ENCODE assay signal across 21 cellular contexts in the genomic region with DNA sequence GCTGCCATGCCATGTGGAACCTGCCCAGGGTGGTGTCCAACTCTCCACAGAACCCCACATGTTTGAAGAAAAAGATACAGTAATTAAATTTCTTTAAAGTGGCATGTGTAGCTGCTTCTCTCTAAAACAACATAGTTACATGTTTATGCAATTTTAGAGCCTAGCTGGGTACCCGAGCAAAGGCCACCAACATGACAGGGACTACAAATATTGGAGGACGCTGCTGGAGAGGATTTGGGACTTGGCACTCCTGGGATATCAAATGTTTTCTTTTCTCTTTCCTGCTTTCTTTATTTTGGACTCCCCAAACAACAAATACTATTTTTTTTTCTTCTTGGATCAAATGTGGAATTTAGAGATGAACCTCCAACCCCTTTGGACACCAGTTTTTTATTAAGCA.
DNase-seq lines count a peak whose midpoint lies in the region; ATAC-seq, FAIRE-seq and TF ChIP-seq lines count a peak whose summit lies in the region.
"Had no signal": no experiment of that assay in that cellular context is flagged by ENCODE, and none has a peak within 500 bp of the region (broad histone marks: within the 10 kb centered on the region; RNA-seq: fewer than 3 reads in every experiment).

No MANE protein-coding gene starts in this region.

- no peak overlapping the region for H2AFZ ChIP-seq in HepG2 (ENCODE audit: low read length)

- BruUV-seq in HepG2 (replicated peaks; lab: Mats Ljungman, UMichigan), result no TSS peak

- TF ChIP-seq POLR2A in right lobe of liver (IDR thresholded peaks at IDR 0.05), result no peak
- TF ChIP-seq POLR2A in HepG2 (IDR thresholded peaks at IDR 0.05; ENCODE audit: insufficient read depth in 1 of 2, low read depth in 2 of 2, low read length in 2 of 2), result no peak

- TF ChIP-seq EP300 in HepG2 (IDR thresholded peaks at IDR 0.05; ENCODE audit: low read depth in 2 of 2, low read length in 2 of 2), result no peak
- no peak for TF ChIP-seq EP300 in HepG2 (CRISPR knock-in tag; IDR thresholded peaks at IDR 0.05; ENCODE audit: borderline replicate concordance)

- H3K9me3 ChIP-seq in right lobe of liver (no peaks in the 10 kb centered on the region), HepG2 (ENCODE audit: low read length) (no peaks in the 10 kb centered on the region)
- H3K9me3 ChIP-seq: BLaER1, Caco-2 had no signal

- H3K4me1 Mint-ChIP-seq in progenitor cell of endocrine pancreas (ENCODE audit: low read depth), result no peaks in the 10 kb centered on the region
- no peaks in the 10 kb centered on the region for H3K4me1 Mint-ChIP-seq in activated CD4-positive, alpha-beta T cell treated with anti-CD3 and anti-CD28 coated beads, Interleukin-2, amount 10 ng/mL, durations not matched to agents 7 days and 5 days
- H3K4me1 Mint-ChIP-seq: B cell; CD4-positive, CD25-positive, alpha-beta regulatory T cell had no signal

- FAIRE-seq in HepG2 (lab: Jason Lieb, UNC), result no peak
- FAIRE-seq: A204.1, G401.6, GM12892 had no signal

- peak; percentile 17 to 94 (median 46) for ATAC-seq in right lobe of liver
- ATAC-seq in HepG2, result no peak
- ATAC-seq in left lobe of liver, result peak; percentile 92
- ATAC-seq: CD8-positive, alpha-beta T cell had no signal

- intact Hi-C loops in right lobe of liver (cut with DNase I), result no loop called here
- intact Hi-C loops in HepG2 (cut with micrococcal nuclease; ENCODE audit: unreplicated experiment), result no loop called here

- H3K9me3 Mint-ChIP-seq in progenitor cell of endocrine pancreas (ENCODE audit: low read depth), result peaks cover 6% of the 10 kb centered on the region
- H3K9me3 Mint-ChIP-seq in activated CD4-positive, alpha-beta T cell treated with anti-CD3 and anti-CD28 coated beads, Interleukin-2, amount 10 ng/mL, durations not matched to agents 7 days and 5 days, result no peaks in the 10 kb centered on the region
- H3K9me3 Mint-ChIP-seq: CD4-positive, CD25-positive, alpha-beta regulatory T cell; CD8-positive, alpha-beta T cell had no signal

- no peaks in the 10 kb centered on the region for H4K20me1 ChIP-seq in HepG2 (ENCODE audit: insufficient read depth, low read length)
- H4K20me1 ChIP-seq: BLaER1 had no signal

- no peaks in the 10 kb centered on the region for H3K36me3 Mint-ChIP-seq in progenitor cell of endocrine pancreas (ENCODE audit: insufficient read depth)
- H3K36me3 Mint-ChIP-seq in activated CD4-positive, alpha-beta T cell treated with anti-CD3 and anti-CD28 coated beads, Interleukin-2, amount 10 ng/mL, durations not matched to agents 7 days and 5 days (ENCODE audit: low read depth), result no peaks in the 10 kb centered on the region
- H3K36me3 Mint-ChIP-seq: CD4-positive, CD25-positive, alpha-beta regulatory T cell; CD8-positive, alpha-beta T cell had no signal

- in situ Hi-C loops in HepG2 (cut with HindIII; ENCODE audit: extremely low pct_ligation_motif_present, low pct_unique_long_range_greater_than_20kb), result no loop called here

- CTCF ChIA-PET in HepG2 (lab: Yijun Ruan, JAX; ENCODE audit: low intra/inter-chr PET ratio, low total read pairs), result no interaction called here
- CTCF ChIA-PET in activated CD4-positive, alpha-beta T cell treated with anti-CD3 and anti-CD28 coated beads, Interleukin-2, amount 10 ng/mL, durations not matched to agents 7 days and 5 days (lab: Charles Lee), result no interaction called here

- H3K9ac ChIP-seq in HepG2 (ENCODE audit: insufficient read depth, low read depth, low read length), result no peak overlapping the region
- H3K9ac ChIP-seq: BLaER1 had no signal

- no peak overlapping the region for H3K4me3 Mint-ChIP-seq in progenitor cell of endocrine pancreas (ENCODE audit: low read depth)
- H3K4me3 Mint-ChIP-seq in activated CD4-positive, alpha-beta T cell treated with anti-CD3 and anti-CD28 coated beads, Interleukin-2, amount 10 ng/mL, durations not matched to agents 7 days and 5 days, result no peak overlapping the region
- H3K4me3 Mint-ChIP-seq: B cell; CD4-positive, CD25-positive, alpha-beta regulatory T cell; CD8-positive, alpha-beta T cell had no signal

- H3K27me3 Mint-ChIP-seq in progenitor cell of endocrine pancreas, result peaks cover 2% of the 10 kb centered on the region
- H3K27me3 Mint-ChIP-seq in activated CD4-positive, alpha-beta T cell treated with anti-CD3 and anti-CD28 coated beads, Interleukin-2, amount 10 ng/mL, durations not matched to agents 7 days and 5 days, result no peaks in the 10 kb centered on the region
- H3K27me3 Mint-ChIP-seq: B cell; CD4-positive, CD25-positive, alpha-beta regulatory T cell had no signal

- no peak overlapping the region for H3K4me2 ChIP-seq in HepG2 (ENCODE audit: low read depth, low read length)
- H3K4me2 ChIP-seq: BLaER1 had no signal

- no peak for TF ChIP-seq CTCF in right lobe of liver (IDR thresholded peaks at IDR 0.05)
- TF ChIP-seq CTCF in HepG2 (CRISPR knock-in tag; IDR thresholded peaks at IDR 0.05), result no peak
- TF ChIP-seq CTCF in progenitor cell of endocrine pancreas (IDR thresholded peaks at IDR 0.05; ENCODE audit: unreplicated experiment), result no peak

- 0% methylated on average over 2 of the region's 2 CpGs for WGBS in right lobe of liver (ENCODE audit: insufficient coverage, low coverage, low lambda C conversion rate, missing lambda C conversion rate)
- 0% methylated on average over 2 of the region's 2 CpGs for WGBS in HepG2 (ENCODE audit: low lambda C conversion rate)

- H3K27me3 ChIP-seq in right lobe of liver (no peaks in the 10 kb centered on the region), HepG2 (ENCODE audit: control insufficient read depth in 1 of 2, insufficient read depth in 2 of 2, low read length in 2 of 2) (no peaks in the 10 kb centered on the region)
- H3K27me3 ChIP-seq: BLaER1 had no signal

- H3K27ac ChIP-seq in right lobe of liver, result no peak overlapping the region
- H3K27ac ChIP-seq in HepG2 (ENCODE audit: extremely low read length, insufficient read depth, low read length), result no peak overlapping the region
- H3K27ac ChIP-seq: 22Rv1, BLaER1, C4-2B had no signal

- POLR2A ChIA-PET in HepG2 (lab: Yijun Ruan, JAX), result no interaction called here
- POLR2A ChIA-PET in activated CD4-positive, alpha-beta T cell treated with anti-CD3 and anti-CD28 coated beads, Interleukin-2, amount 10 ng/mL, durations not matched to agents 7 days and 5 days (lab: Charles Lee), result no interaction called here

- peak overlapping the region; percentile 69 for H3K27ac Mint-ChIP-seq in progenitor cell of endocrine pancreas
- no peak overlapping the region for H3K27ac Mint-ChIP-seq in activated CD4-positive, alpha-beta T cell treated with anti-CD3 and anti-CD28 coated beads, Interleukin-2, amount 10 ng/mL, durations not matched to agents 7 days and 5 days
- H3K27ac Mint-ChIP-seq: B cell; CD4-positive, CD25-positive, alpha-beta regulatory T cell; CD8-positive, alpha-beta T cell had no signal

- DNase-seq in right lobe of liver (peak in 1 of 3 donors; percentile 60), HepG2 (ENCODE audit: low spot score) (no peak), left lobe of liver (ENCODE audit: low spot score) (no peak), progenitor cell of endocrine pancreas (ENCODE audit: low spot score, unreplicated experiment) (no peak), GM19240 (ENCODE audit: insufficient read length, low spot score) (no peak)
- no peak for DNase-seq in activated CD4-positive, alpha-beta T cell treated with anti-CD3 and anti-CD28 coated beads, Interleukin-2, amount 10 ng/mL, durations not matched to agents 7 days and 5 days
- DNase-seq: Caco-2; CD4-positive, CD25-positive, alpha-beta regulatory T cell; CD8-positive, alpha-beta T cell; DMS153; DND-41; GOT3; H7; HCEC 1CT had no signal

- no peaks in the 10 kb centered on the region for H3K4me1 ChIP-seq in right lobe of liver
- H3K4me1 ChIP-seq in HepG2 (ENCODE audit: insufficient read depth, low read length), result no peaks in the 10 kb centered on the region
- H3K4me1 ChIP-seq: Caco-2 had no signal

- no peaks in the 10 kb centered on the region for H3K79me2 ChIP-seq in HepG2 (ENCODE audit: insufficient read depth, low read length)

- no peak overlapping the region for H3K4me3 ChIP-seq in right lobe of liver
- H3K4me3 ChIP-seq in HepG2 (replicated peaks in 1 of 3; ENCODE audit: insufficient read depth in 1 of 3, low read depth in 2 of 3, low read length in 3 of 3), result no peak overlapping the region
- H3K4me3 ChIP-seq: BLaER1 had no signal

- H3K36me3 ChIP-seq in right lobe of liver, result no peaks in the 10 kb centered on the region
- H3K36me3 ChIP-seq in HepG2 (replicated peaks in 1 of 2; ENCODE audit: control insufficient read depth in 1 of 2, insufficient read depth in 2 of 2, low read length in 2 of 2), result no peaks in the 10 kb centered on the region
- H3K36me3 ChIP-seq: BLaER1 had no signal

- TF ChIP-seq RAD21 in HepG2 (CRISPR knock-in tag; IDR thresholded peaks at IDR 0.05), result no peak

TF ChIP-seq in HepG2, 621 proteins besides CTCF, POLR2A, EP300 and RAD21 (continues in another document):
- TF ChIP-seq YY1 (IDR thresholded peaks at IDR 0.05; ENCODE audit: insufficient read depth, insufficient replicate concordance, low read depth, low read length) (no peak), ZSCAN9 (CRISPR knock-in tag; IDR thresholded peaks at IDR 0.05; ENCODE audit: borderline replicate concordance) (no peak), HDAC1 (CRISPR knock-in tag; IDR thresholded peaks at IDR 0.05) (no peak), CBX1 (IDR thresholded peaks at IDR 0.05; ENCODE audit: low read depth) (no peak)
- TF ChIP-seq, protein P1, sequence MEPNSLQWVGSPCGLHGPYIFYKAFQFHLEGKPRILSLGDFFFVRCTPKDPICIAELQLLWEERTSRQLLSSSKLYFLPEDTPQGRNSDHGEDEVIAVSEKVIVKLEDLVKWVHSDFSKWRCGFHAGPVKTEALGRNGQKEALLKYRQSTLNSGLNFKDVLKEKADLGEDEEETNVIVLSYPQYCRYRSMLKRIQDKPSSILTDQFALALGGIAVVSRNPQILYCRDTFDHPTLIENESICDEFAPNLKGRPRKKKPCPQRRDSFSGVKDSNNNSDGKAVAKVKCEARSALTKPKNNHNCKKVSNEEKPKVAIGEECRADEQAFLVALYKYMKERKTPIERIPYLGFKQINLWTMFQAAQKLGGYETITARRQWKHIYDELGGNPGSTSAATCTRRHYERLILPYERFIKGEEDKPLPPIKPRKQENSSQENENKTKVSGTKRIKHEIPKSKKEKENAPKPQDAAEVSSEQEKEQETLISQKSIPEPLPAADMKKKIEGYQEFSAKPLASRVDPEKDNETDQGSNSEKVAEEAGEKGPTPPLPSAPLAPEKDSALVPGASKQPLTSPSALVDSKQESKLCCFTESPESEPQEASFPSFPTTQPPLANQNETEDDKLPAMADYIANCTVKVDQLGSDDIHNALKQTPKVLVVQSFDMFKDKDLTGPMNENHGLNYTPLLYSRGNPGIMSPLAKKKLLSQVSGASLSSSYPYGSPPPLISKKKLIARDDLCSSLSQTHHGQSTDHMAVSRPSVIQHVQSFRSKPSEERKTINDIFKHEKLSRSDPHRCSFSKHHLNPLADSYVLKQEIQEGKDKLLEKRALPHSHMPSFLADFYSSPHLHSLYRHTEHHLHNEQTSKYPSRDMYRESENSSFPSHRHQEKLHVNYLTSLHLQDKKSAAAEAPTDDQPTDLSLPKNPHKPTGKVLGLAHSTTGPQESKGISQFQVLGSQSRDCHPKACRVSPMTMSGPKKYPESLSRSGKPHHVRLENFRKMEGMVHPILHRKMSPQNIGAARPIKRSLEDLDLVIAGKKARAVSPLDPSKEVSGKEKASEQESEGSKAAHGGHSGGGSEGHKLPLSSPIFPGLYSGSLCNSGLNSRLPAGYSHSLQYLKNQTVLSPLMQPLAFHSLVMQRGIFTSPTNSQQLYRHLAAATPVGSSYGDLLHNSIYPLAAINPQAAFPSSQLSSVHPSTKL (CRISPR knock-in tag; IDR thresholded peaks at IDR 0.05), result no peak
